1 cellular context compared by ENCODE assay signal in genomic region chr4:7844247-7844991, GRCh38.
TF ChIP-seq lines count a peak whose summit lies in the region.

No MANE protein-coding gene starts in this region.

TF ChIP-seq in K562, 482 proteins besides CTCF, POLR2A, EP300 and RAD21 (continued from another document):
- TF ChIP-seq ZBTB33 (CRISPR knock-in tag; IDR thresholded peaks at IDR 0.05) (no peak), SMC3 (conservative IDR thresholded peaks at IDR 0.05; ENCODE audit: insufficient read depth, low read depth, low read length) (0 out of 2 replicates have a peak, but pooled peaks have one; percentile 11), HCFC1 (IDR thresholded peaks at IDR 0.05; ENCODE audit: low read depth, low read length) (no peak), USF2 (CRISPR knock-in tag; IDR thresholded peaks at IDR 0.05) (no peak), ZNF140 (CRISPR knock-in tag; IDR thresholded peaks at IDR 0.05) (no peak), CREM (IDR thresholded peaks at IDR 0.05; ENCODE audit: low read depth) (0 out of 2 replicates have a peak, but pooled peaks have one; percentile 19), KLF16 (IDR thresholded peaks at IDR 0.05) (no peak), TEAD2 (tag; IDR thresholded peaks at IDR 0.05) (no peak)
